18 cellular contexts compared by ENCODE assay signal in the genomic region with DNA sequence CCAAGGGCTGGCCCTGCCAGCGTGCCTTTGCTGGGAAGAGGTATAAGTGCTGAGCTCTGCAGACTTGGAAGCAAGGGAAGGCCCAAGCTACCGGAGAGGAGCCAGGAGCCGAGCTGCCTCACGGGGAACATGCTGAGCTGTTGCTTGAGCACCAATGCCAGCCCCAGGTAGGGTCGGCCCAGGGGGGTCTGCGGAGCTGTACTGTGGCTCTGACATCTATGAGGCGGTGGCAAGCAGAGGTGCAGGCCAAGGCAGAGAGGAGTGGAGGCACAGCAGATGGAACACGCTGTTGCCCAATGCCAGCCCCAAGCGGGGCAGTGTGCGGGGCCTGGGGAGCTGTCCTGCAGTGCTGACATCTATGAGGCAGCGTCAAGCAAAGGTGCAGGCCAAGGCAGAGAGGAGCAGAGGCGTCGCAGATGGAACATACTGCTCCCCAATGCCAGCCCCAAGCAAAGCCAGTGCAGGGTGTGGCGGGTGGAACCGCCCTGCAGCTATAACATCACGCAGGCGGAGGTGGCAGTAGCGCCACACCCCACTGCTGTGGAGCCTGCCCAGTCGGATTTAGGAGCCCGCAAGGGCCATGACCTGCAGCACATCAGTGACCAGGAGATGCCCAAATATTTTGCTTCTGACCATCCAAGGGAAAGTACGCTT. TPM values are rescaled to one million over a fixed set of nuclear protein-coding genes. Genes with fewer than 3 reads are reported as not detected.
A peak's percentile ranks its signal among the peaks of the same experiment; 100 is the strongest.
DNase-seq lines count a peak whose midpoint lies in the region; FAIRE-seq and TF ChIP-seq lines count a peak whose summit lies in the region.
"Had no signal": no experiment of that assay in that cellular context is flagged by ENCODE, and none has a peak within 500 bp of the region (broad histone marks: within the 10 kb centered on the region; RNA-seq: fewer than 3 reads in every experiment).

No MANE protein-coding gene starts in this region.

- CTCF ChIA-PET in RWPE1 (lab: Yijun Ruan, JAX): interaction anchor here (1.0 to 1.5 kb wide), 2 partner anchors 10 to 57 kb away, joined by 4 to 6 read pairs; a partner anchor contains a TSS

- no peaks in the 10 kb centered on the region for H3K9me2 ChIP-seq in DOHH2 (replicated peaks; ENCODE audit: control insufficient read depth, low read length)

- no peak for DNase-seq in RWPE1 (ENCODE audit: low spot score)
- DNase-seq in small intestine: peak; percentile 20
- no peak for DNase-seq in SHP77 treated with DMSO at 0.1 percent for 48 hours (lab: John Stamatoyannopoulos, UW)
- DNase-seq in NK-92 treated with Interleukin-12 subunit alpha and Interleukin-12 subunit beta, amount 100 ng/mL, for 24 hours (lab: John Stamatoyannopoulos, UW): no peak
- DNase-seq in central memory CD4-positive, alpha-beta T cell: no peak
- DNase-seq in coronary artery (ENCODE audit: low spot score): no peak
- DNase-seq: activated naive CD8-positive, alpha-beta T cell treated with anti-CD3 and anti-CD28 coated beads, Interleukin-2, amount 10 ng/mL, durations not matched to agents 7 days and 5 days; EL; GOT3; NCI-H1417; NCI-H526; SJCRH30; stimulated activated CD4-positive, alpha-beta T cell treated with anti-CD3 and anti-CD28 coated beads, Interleukin-15, amount 100 ng/mL, for 24 hours; tibial artery had no signal

- H3K4me2 ChIP-seq in DOHH2 (ENCODE audit: low read length): peak overlapping the region; percentile 44
- H3K4me2 ChIP-seq: neural progenitor cell had no signal

- H3K4me1 ChIP-seq in DOHH2 (ENCODE audit: control insufficient read depth, low read length) (peaks cover 84% of the 10 kb centered on the region), esophagus (ENCODE audit: control insufficient read depth in 2 of 2, insufficient read depth in 2 of 2, low read length in 1 of 2) (peaks cover 4 to 24% of the 10 kb centered on the region in 2 donors), small intestine (ENCODE audit: control insufficient read depth in 2 of 2, insufficient read depth in 1 of 2, low read depth in 1 of 2, low read length in 1 of 2) (peaks cover 1 to 17% of the 10 kb centered on the region in 2 donors)

- no peak for FAIRE-seq in small intestine (lab: Jason Lieb, UNC)
- FAIRE-seq: GM18507 had no signal

- H4K20me1 ChIP-seq in DOHH2 (ENCODE audit: control insufficient read depth, insufficient read depth, low read depth, low read length): peaks cover 88% of the 10 kb centered on the region

- H3K27ac ChIP-seq in DOHH2 (ENCODE audit: low read depth, low read length) (no peak overlapping the region), RWPE1 (peak overlapping the region; percentile 72), esophagus (ENCODE audit: low read depth in 2 of 2, low read length in 1 of 2) (peak overlapping the region; percentile 84 to 89), small intestine (ENCODE audit: low read depth in 1 of 2, low read length in 1 of 2) (no peak overlapping the region), coronary artery (no peak overlapping the region)
- H3K27ac ChIP-seq: neural progenitor cell, SJCRH30, tibial artery had no signal

- 58 to 65% methylated on average over 21 of the region's 21 CpGs for WGBS in esophagus, 2 donors
- 85 to 91% (median 90%) methylated on average over 20 to 21 of the region's 21 CpGs for WGBS in small intestine, 3 donors

- no peaks in the 10 kb centered on the region for H3K9me3 ChIP-seq in DOHH2 (ENCODE audit: control insufficient read depth, insufficient read depth, low read length)
- no peaks in the 10 kb centered on the region for H3K9me3 ChIP-seq in esophagus (ENCODE audit: control insufficient read depth in 2 of 2, insufficient read depth in 1 of 2, low read depth in 1 of 2, low read length in 1 of 2)
- no peaks in the 10 kb centered on the region for H3K9me3 ChIP-seq in small intestine (ENCODE audit: control insufficient read depth, low read depth)
- H3K9me3 ChIP-seq: SJCRH30, tibial artery had no signal

- POLR2A ChIA-PET in RWPE1 (lab: Yijun Ruan, JAX; ENCODE audit: low non-redundant PET): no interaction called here

- H3K36me3 ChIP-seq in DOHH2 (ENCODE audit: control insufficient read depth, low read length) (peaks cover 99% of the 10 kb centered on the region), esophagus (ENCODE audit: control insufficient read depth in 2 of 2, insufficient read depth in 2 of 2, low read length in 1 of 2) (peaks cover 0 to 2% of the 10 kb centered on the region in 2 donors), small intestine (ENCODE audit: control insufficient read depth in 2 of 2, insufficient read depth in 2 of 2, low read length in 2 of 2) (no peaks in the 10 kb centered on the region)
- H3K36me3 ChIP-seq: neural progenitor cell had no signal

- H3K27me3 ChIP-seq in DOHH2 (ENCODE audit: control insufficient read depth, low read length): no peaks in the 10 kb centered on the region
- no peaks in the 10 kb centered on the region for H3K27me3 ChIP-seq in esophagus (ENCODE audit: control insufficient read depth in 1 of 2, insufficient read depth in 2 of 2, low read length in 2 of 2)
- H3K27me3 ChIP-seq in small intestine (ENCODE audit: control insufficient read depth in 2 of 2, insufficient read depth in 2 of 2, low read length in 2 of 2): no peaks in the 10 kb centered on the region
- H3K27me3 ChIP-seq: neural progenitor cell, SJCRH30, tibial artery had no signal

- H3K79me2 ChIP-seq in DOHH2 (ENCODE audit: control insufficient read depth, low read length): peaks cover 100% of the 10 kb centered on the region

- H3K4me3 ChIP-seq in DOHH2 (ENCODE audit: low read length): peak overlapping the region; percentile 28
- H3K4me3 ChIP-seq in esophagus (ENCODE audit: low read depth in 1 of 2, low read length in 2 of 2): no peak overlapping the region
- no peak overlapping the region for H3K4me3 ChIP-seq in small intestine (ENCODE audit: low read depth in 1 of 2, low read length in 2 of 2)
- no peak overlapping the region for H3K4me3 ChIP-seq in coronary artery
- H3K4me3 ChIP-seq: neural progenitor cell, SJCRH30, tibial artery had no signal

- no peak for TF ChIP-seq CTCF in DOHH2 (IDR thresholded peaks at IDR 0.05; ENCODE audit: low read depth, low read length, poor library complexity, severe bottlenecking)
- TF ChIP-seq CTCF in RWPE1 (conservative IDR thresholded peaks at IDR 0.05; ENCODE audit: low read depth): no peak
- TF ChIP-seq CTCF in coronary artery (IDR thresholded peaks at IDR 0.05): no peak

- H3F3A ChIP-seq in DOHH2 (ENCODE audit: control insufficient read depth, insufficient read depth): peaks cover 9% of the 10 kb centered on the region; the same call in 1 of the 2 replicates

RNA-seq across cellular contexts. Expression of a gene that starts 10.0 kb away (rescaled TPM):
- 10 to 100 TPM; 12.6 to 15.9 TPM for polyA plus RNA-seq in esophagus
- 10 to 100 TPM in 1 of 3 donors, 1 to 10 TPM in 2; 9.2 to 12.5 (median 9.7) TPM for polyA plus RNA-seq in small intestine

RNA-seq across cellular contexts. Expression of a gene that starts 47.4 kb away (rescaled TPM):
- 10 to 100 TPM; 14.2 to 21.2 TPM for polyA plus RNA-seq in esophagus
- 10 to 100 TPM; 15.7 to 18.1 (median 16.5) TPM for polyA plus RNA-seq in small intestine

RNA-seq across cellular contexts. Expression of a gene that starts 56.8 kb away (rescaled TPM):
- polyA plus RNA-seq in esophagus (10 to 100 TPM; 12.1 to 12.8 TPM), small intestine (10 to 100 TPM in 1 of 3 donors, 1 to 10 TPM in 2; 2.4 to 21.0 (median 2.9) TPM)

RNA-seq across cellular contexts. Expression of a gene that starts 57.2 kb away (rescaled TPM):
- polyA plus RNA-seq in esophagus: 1 to 10 TPM; 3.8 to 7.5 TPM
- 10 to 100 TPM in 1 of 3 donors, 1 to 10 TPM in 2; 4.6 to 14.9 (median 6.7) TPM for polyA plus RNA-seq in small intestine

Comparison
In these comparisons a context has a peak if more than half of its experiments do, and no peak if none do; other contexts are left out.
1. H3K27ac ChIP-seq: peak in RWPE1 (single experiment) and esophagus (2 of 2); none in DOHH2 (single experiment), small intestine (0 of 2) and coronary artery (0 of 2).